8 cellular contexts compared by ENCODE assay signal in genomic region chr6:26420607-26421235, GRCh38. TPM values are rescaled to one million over a fixed set of nuclear protein-coding genes. Genes with fewer than 3 reads are reported as not detected.
DNase-seq lines count a peak whose midpoint lies in the region; ATAC-seq and TF ChIP-seq lines count a peak whose summit lies in the region.

No MANE protein-coding gene starts in this region.

- H3K4me3 ChIP-seq in SU-DHL-6 (ENCODE audit: insufficient read depth, low read length, poor library complexity, severe bottlenecking) (peak overlapping the region; percentile 66), esophagus (ENCODE audit: low read depth in 1 of 2, low read length in 2 of 2) (peak overlapping the region in 1 of 2 donors; percentile 97)

- no peaks in the 10 kb centered on the region for H3K79me2 ChIP-seq in SU-DHL-6 (ENCODE audit: insufficient read depth, low read length)

- no peak overlapping the region for H3K4me3 Mint-ChIP-seq in activated CD4-positive, alpha-beta T cell treated with anti-CD3 and anti-CD28 coated beads for 36 hours
- no peak overlapping the region for H3K4me3 Mint-ChIP-seq in naive B cell

- H3K27me3 Mint-ChIP-seq in activated CD4-positive, alpha-beta T cell treated with anti-CD3 and anti-CD28 coated beads for 36 hours = no peaks in the 10 kb centered on the region
- no peaks in the 10 kb centered on the region for H3K27me3 Mint-ChIP-seq in naive B cell

- H2AFZ ChIP-seq in SU-DHL-6 (ENCODE audit: low read depth, low read length, severe bottlenecking) = peak overlapping the region; percentile 100

- peak; percentile 69 for TF ChIP-seq CTCF in SU-DHL-6 (IDR thresholded peaks at IDR 0.05; ENCODE audit: insufficient read depth, low read length, poor library complexity, severe bottlenecking)

- no peaks in the 10 kb centered on the region for H4K20me1 ChIP-seq in SU-DHL-6 (ENCODE audit: low read depth, low read length)

- peaks cover 16% of the 10 kb centered on the region for H3K9me3 Mint-ChIP-seq in activated CD4-positive, alpha-beta T cell treated with anti-CD3 and anti-CD28 coated beads for 36 hours (ENCODE audit: low read depth)
- H3K9me3 Mint-ChIP-seq in naive B cell = peaks cover 4 to 23% (median 18%) of the 10 kb centered on the region in 7 donors

- intact Hi-C loops in activated CD4-positive, alpha-beta T cell treated with anti-CD3 and anti-CD28 coated beads for 36 hours (cut with DNase I, micrococcal nuclease) = loop anchor here (1.0 to 5.0 kb wide), 5 partner anchors 18 to 79 kb away; partner anchors contain the start of genes BTN3A1 (in 2 of the 2) and BTN2A2 (in 1 of the 2)

- peaks cover 20% of the 10 kb centered on the region for H3K36me3 Mint-ChIP-seq in activated CD4-positive, alpha-beta T cell treated with anti-CD3 and anti-CD28 coated beads for 36 hours (ENCODE audit: low read depth)
- peaks cover 10 to 13% of the 10 kb centered on the region in 2 donors for H3K36me3 Mint-ChIP-seq in naive B cell

- H3K4me1 ChIP-seq in esophagus (ENCODE audit: control insufficient read depth in 2 of 2, insufficient read depth in 2 of 2, low read length in 1 of 2) = peaks cover 0 to 6% of the 10 kb centered on the region in 2 donors

- H3K27ac Mint-ChIP-seq in activated CD4-positive, alpha-beta T cell treated with anti-CD3 and anti-CD28 coated beads for 36 hours = no peak overlapping the region
- H3K27ac Mint-ChIP-seq in naive B cell = no peak overlapping the region

- peak; percentile 6 for ATAC-seq in activated CD4-positive, alpha-beta T cell treated with anti-CD3 and anti-CD28 coated beads for 36 hours
- peak; percentile 16 for ATAC-seq in HG03280 (IDR thresholded peaks at IDR 0.05; ENCODE audit: unreplicated experiment)
- ATAC-seq in naive B cell (ENCODE audit: low read depth in 2 of 2) = peak; percentile 60 to 62
- no peak for ATAC-seq in GM21619 (IDR thresholded peaks at IDR 0.05; ENCODE audit: unreplicated experiment)

- 23 to 31% methylated on average over 6 of the region's 6 CpGs for WGBS in esophagus, 2 donors

- peak; percentile 45 for DNase-seq in activated CD4-positive, alpha-beta T cell treated with anti-CD3 and anti-CD28 coated beads for 36 hours
- no peak for DNase-seq in activated CD4-positive, alpha-beta T cell treated with anti-CD3 and anti-CD28 coated beads for 1 hour
- peak; percentile 41 for DNase-seq in naive B cell
- no peak for DNase-seq in NCI-H1105 (lab: John Stamatoyannopoulos, UW)

- POLR2A ChIA-PET in activated CD4-positive, alpha-beta T cell treated with anti-CD3 and anti-CD28 coated beads for 36 hours (lab: Charles Lee) = no interaction called here

- H3K27ac ChIP-seq in SU-DHL-6 (ENCODE audit: low read depth, low read length) = no peak overlapping the region
- H3K27ac ChIP-seq in esophagus (ENCODE audit: low read depth in 2 of 2, low read length in 1 of 2) = peak overlapping the region; percentile 45 to 78

- no peaks in the 10 kb centered on the region for H3F3A ChIP-seq in SU-DHL-6 (ENCODE audit: insufficient read depth)

- no peaks in the 10 kb centered on the region for H3K9me2 ChIP-seq in SU-DHL-6 (replicated peaks; ENCODE audit: insufficient read depth, low read length)

- CTCF ChIA-PET in activated CD4-positive, alpha-beta T cell treated with anti-CD3 and anti-CD28 coated beads for 36 hours (lab: Charles Lee) = interaction anchor here (0.6 kb wide), 1 partner anchor 168 kb away, joined by 3 read pairs; no protein-coding TSS in a partner anchor

- H3K9me3 ChIP-seq in SU-DHL-6 (ENCODE audit: insufficient read depth, low read length) (peaks cover 12% of the 10 kb centered on the region; the same call in 1 of the 2 replicates), esophagus (ENCODE audit: control insufficient read depth in 2 of 2, insufficient read depth in 1 of 2, low read depth in 1 of 2, low read length in 1 of 2) (no peaks in the 10 kb centered on the region)

- H3K9ac ChIP-seq in SU-DHL-6 (ENCODE audit: low read length) = peak overlapping the region; percentile 63

- H3K36me3 ChIP-seq in SU-DHL-6 (ENCODE audit: low read length) = no peaks in the 10 kb centered on the region
- H3K36me3 ChIP-seq in esophagus (ENCODE audit: control insufficient read depth in 2 of 2, insufficient read depth in 2 of 2, low read length in 1 of 2) = no peaks in the 10 kb centered on the region

- peak overlapping the region; percentile 66 for H3K4me2 ChIP-seq in SU-DHL-6 (ENCODE audit: low read depth, low read length, poor library complexity, severe bottlenecking)

- H3K27me3 ChIP-seq in SU-DHL-6 (ENCODE audit: low read length) (no peaks in the 10 kb centered on the region), esophagus (ENCODE audit: control insufficient read depth in 1 of 2, insufficient read depth in 2 of 2, low read length in 2 of 2) (no peaks in the 10 kb centered on the region)

- H3K4me1 Mint-ChIP-seq in activated CD4-positive, alpha-beta T cell treated with anti-CD3 and anti-CD28 coated beads for 36 hours = peaks cover 5% of the 10 kb centered on the region
- H3K4me1 Mint-ChIP-seq in naive B cell = peaks cover 0 to 10% (median 4%) of the 10 kb centered on the region in 3 donors

RNA-seq across cellular contexts. Expression of gene BTN3A1, which starts 18.6 kb away (rescaled TPM):
- 10 to 100 TPM; 31.4 to 33.2 TPM for total RNA-seq in activated CD4-positive, alpha-beta T cell treated with anti-CD3 and anti-CD28 coated beads for 36 hours
- polyA plus RNA-seq in esophagus (1 to 10 TPM; 4.2 to 6.2 TPM), naive B cell (ENCODE audit: low read depth in 6 of 6) (10 to 100 TPM; 14.0 to 30.0 (median 19.2) TPM)

RNA-seq across cellular contexts. Expression of gene BTN3A3, which starts 19.6 kb away (rescaled TPM):
- total RNA-seq in activated CD4-positive, alpha-beta T cell treated with anti-CD3 and anti-CD28 coated beads for 36 hours = 10 to 100 TPM; 33.3 to 34.1 TPM
- 1 to 10 TPM; 3.8 to 4.6 TPM for polyA plus RNA-seq in esophagus
- polyA plus RNA-seq in naive B cell (ENCODE audit: low read depth in 6 of 6) = 10 to 100 TPM; 20.3 to 39.2 (median 27.3) TPM

RNA-seq across cellular contexts. Expression of gene BTN2A1, which starts 37.0 kb away (rescaled TPM):
- 10 to 100 TPM; 17.3 to 17.5 TPM for total RNA-seq in activated CD4-positive, alpha-beta T cell treated with anti-CD3 and anti-CD28 coated beads for 36 hours
- polyA plus RNA-seq in esophagus (10 to 100 TPM; 10.3 to 10.7 TPM), naive B cell (ENCODE audit: low read depth in 6 of 6) (10 to 100 TPM in 5 of 6 donors, 1 to 10 TPM in 1; 8.4 to 21.4 (median 13.0) TPM)

RNA-seq across cellular contexts. Expression of gene BTN2A2, which starts 37.8 kb away (rescaled TPM):
- total RNA-seq in activated CD4-positive, alpha-beta T cell treated with anti-CD3 and anti-CD28 coated beads for 36 hours = 10 to 100 TPM; 13.6 to 14.7 TPM
- polyA plus RNA-seq in esophagus = 1 to 10 TPM; 3.4 to 3.5 TPM
- 10 to 100 TPM; 37.9 to 63.8 (median 45.1) TPM for polyA plus RNA-seq in naive B cell (ENCODE audit: low read depth in 6 of 6)

RNA-seq across cellular contexts. Expression of gene BTN3A2, which starts 55.7 kb away (rescaled TPM):
- 10 to 100 TPM; 62.5 to 62.8 TPM for total RNA-seq in activated CD4-positive, alpha-beta T cell treated with anti-CD3 and anti-CD28 coated beads for 36 hours
- polyA plus RNA-seq in esophagus (1 to 10 TPM; 7.3 to 7.8 TPM), naive B cell (ENCODE audit: low read depth in 6 of 6) (100 to 1,000 TPM in 1 of 6 donors, 10 to 100 TPM in 5; 26.7 to 112 (median 51.7) TPM)

Comparison
In these comparisons a context has a peak if more than half of its experiments do, and no peak if none do; other contexts are left out.
1. DNase-seq: peak in activated CD4-positive, alpha-beta T cell treated with anti-CD3 and anti-CD28 coated beads for 36 hours (single experiment) and naive B cell (single experiment); none in activated CD4-positive, alpha-beta T cell treated with anti-CD3 and anti-CD28 coated beads for 1 hour (single experiment) and NCI-H1105 (single experiment).